In genomic region chr14:102508774-102509743, GRCh38 we compare ENCODE assay signal across 8 cellular contexts. TPM values are rescaled to one million over a fixed set of nuclear protein-coding genes. Genes with fewer than 3 reads are reported as not detected.
DNase-seq lines count a peak whose midpoint lies in the region; ATAC-seq, FAIRE-seq and TF ChIP-seq lines count a peak whose summit lies in the region.

No MANE protein-coding gene starts in this region.

- peaks cover 7% of the 10 kb centered on the region for H3K4me1 Mint-ChIP-seq in T-helper 17 cell
- H3K4me1 Mint-ChIP-seq in stimulated activated naive CD8-positive, alpha-beta T cell treated with anti-CD3 and anti-CD28 coated beads, Interleukin-15, amount 100 ng/mL, for 72 hours = peaks cover 25% of the 10 kb centered on the region

- H3K27ac ChIP-seq in colonic mucosa = peak overlapping the region; percentile 95

- peak overlapping the region; percentile 82 to 99 for H3K9ac ChIP-seq in colonic mucosa (ENCODE audit: low read depth in 2 of 2, low read length in 2 of 2)

- no peaks in the 10 kb centered on the region for H3K27me3 Mint-ChIP-seq in T-helper 17 cell
- H3K27me3 Mint-ChIP-seq in stimulated activated naive CD8-positive, alpha-beta T cell treated with anti-CD3 and anti-CD28 coated beads, Interleukin-15, amount 100 ng/mL, for 72 hours = peaks cover 4% of the 10 kb centered on the region

- H3K4me3 ChIP-seq in colonic mucosa = peak overlapping the region; percentile 47

- FAIRE-seq in GM12891 (lab: Jason Lieb, UNC) = peak; percentile 26

- H3K27me3 ChIP-seq in colonic mucosa = no peaks in the 10 kb centered on the region

- no peaks in the 10 kb centered on the region for H3K36me3 Mint-ChIP-seq in T-helper 17 cell (ENCODE audit: low read depth)

- H3K4me1 ChIP-seq in colonic mucosa = peaks cover 9% of the 10 kb centered on the region

- intact Hi-C loops in colonic mucosa (cut with DNase I) = no loop called here

- H3K27ac Mint-ChIP-seq in T-helper 17 cell = no peak overlapping the region
- no peak overlapping the region for H3K27ac Mint-ChIP-seq in stimulated activated naive CD8-positive, alpha-beta T cell treated with anti-CD3 and anti-CD28 coated beads, Interleukin-15, amount 100 ng/mL, for 72 hours

- TF ChIP-seq CTCF in colonic mucosa (IDR thresholded peaks at IDR 0.05) = no peak

- no peaks in the 10 kb centered on the region for H3K36me3 ChIP-seq in colonic mucosa

- peak overlapping the region; percentile 88 for H3K4me3 Mint-ChIP-seq in T-helper 17 cell
- peak overlapping the region; percentile 74 to 79 for H3K4me3 Mint-ChIP-seq in stimulated activated naive CD8-positive, alpha-beta T cell treated with anti-CD3 and anti-CD28 coated beads, Interleukin-15, amount 100 ng/mL, for 72 hours

- TF ChIP-seq POLR2A in GM12891 (IDR thresholded peaks at IDR 0.05; ENCODE audit: low read depth, low read length) = no peak

- no peak for DNase-seq in GM12891 (ENCODE audit: insufficient read length, low spot score)
- peak; percentile 33 to 46 (median 41) for DNase-seq in T-helper 17 cell
- DNase-seq in colonic mucosa = peak; percentile 62
- DNase-seq in left lobe of liver (ENCODE audit: low spot score) = peak; percentile 76
- peak in 1 of 2 donors; percentile 30 for DNase-seq in stimulated activated naive CD8-positive, alpha-beta T cell treated with anti-CD3 and anti-CD28 coated beads, Interleukin-15, amount 100 ng/mL, for 72 hours
- no peak for DNase-seq in NCI-H2029 (lab: John Stamatoyannopoulos, UW)
- DNase-seq in NCI-H187 treated with DMSO at 0.1 percent for 48 hours (lab: John Stamatoyannopoulos, UW) = no peak

- peak; percentile 4 for ATAC-seq in HG03066 (IDR thresholded peaks at IDR 0.05; ENCODE audit: low read depth, unreplicated experiment)
- peak; percentile 33 for ATAC-seq in T-helper 17 cell
- ATAC-seq in left lobe of liver = peak; percentile 41
- peak; percentile 13 for ATAC-seq in stimulated activated naive CD8-positive, alpha-beta T cell treated with anti-CD3 and anti-CD28 coated beads, Interleukin-15, amount 100 ng/mL, for 72 hours

- H3K9me3 ChIP-seq in T-helper 17 cell (ENCODE audit: control insufficient read depth, low read length, poor library complexity, severe bottlenecking) = no peaks in the 10 kb centered on the region
- no peaks in the 10 kb centered on the region for H3K9me3 ChIP-seq in colonic mucosa

- no peaks in the 10 kb centered on the region for H3K9me3 Mint-ChIP-seq in stimulated activated naive CD8-positive, alpha-beta T cell treated with anti-CD3 and anti-CD28 coated beads, Interleukin-15, amount 100 ng/mL, for 72 hours

TF ChIP-seq in GM12891, 5 proteins besides CTCF, POLR2A, EP300 and RAD21:
- TF ChIP-seq SPI1 (IDR thresholded peaks at IDR 0.05; ENCODE audit: low read depth, low read length) = no peak
- TF ChIP-seq POU2F2 (IDR thresholded peaks at IDR 0.05; ENCODE audit: low read depth, low read length) = no peak

RNA-seq across cellular contexts. Expression of gene ANKRD9, which starts 0.5 kb away (rescaled TPM):
- polyA plus RNA-seq in GM12891 (2012; ENCODE audit: low read depth, missing spikeins) = 1.2 TPM
- total RNA-seq in T-helper 17 cell (10 to 100 TPM in 1 of 2 donors, 1 to 10 TPM in 1; 3.3 to 17.6 TPM), colonic mucosa (100 to 1,000 TPM; 107 to 115 TPM), left lobe of liver (14.5 TPM)

Comparison
In these comparisons a context has a peak if more than half of its experiments do, and no peak if none do; other contexts are left out.
1. DNase-seq: peak in T-helper 17 cell (3 of 3), colonic mucosa (single experiment) and left lobe of liver (single experiment); none in GM12891 (single experiment), NCI-H2029 (single experiment) and NCI-H187 treated with DMSO at 0.1 percent for 48 hours (single experiment).
2. Peak in every context shown above with its lines, with median percentiles within 50 percentile points of each other: ATAC-seq.